In the genomic region with DNA sequence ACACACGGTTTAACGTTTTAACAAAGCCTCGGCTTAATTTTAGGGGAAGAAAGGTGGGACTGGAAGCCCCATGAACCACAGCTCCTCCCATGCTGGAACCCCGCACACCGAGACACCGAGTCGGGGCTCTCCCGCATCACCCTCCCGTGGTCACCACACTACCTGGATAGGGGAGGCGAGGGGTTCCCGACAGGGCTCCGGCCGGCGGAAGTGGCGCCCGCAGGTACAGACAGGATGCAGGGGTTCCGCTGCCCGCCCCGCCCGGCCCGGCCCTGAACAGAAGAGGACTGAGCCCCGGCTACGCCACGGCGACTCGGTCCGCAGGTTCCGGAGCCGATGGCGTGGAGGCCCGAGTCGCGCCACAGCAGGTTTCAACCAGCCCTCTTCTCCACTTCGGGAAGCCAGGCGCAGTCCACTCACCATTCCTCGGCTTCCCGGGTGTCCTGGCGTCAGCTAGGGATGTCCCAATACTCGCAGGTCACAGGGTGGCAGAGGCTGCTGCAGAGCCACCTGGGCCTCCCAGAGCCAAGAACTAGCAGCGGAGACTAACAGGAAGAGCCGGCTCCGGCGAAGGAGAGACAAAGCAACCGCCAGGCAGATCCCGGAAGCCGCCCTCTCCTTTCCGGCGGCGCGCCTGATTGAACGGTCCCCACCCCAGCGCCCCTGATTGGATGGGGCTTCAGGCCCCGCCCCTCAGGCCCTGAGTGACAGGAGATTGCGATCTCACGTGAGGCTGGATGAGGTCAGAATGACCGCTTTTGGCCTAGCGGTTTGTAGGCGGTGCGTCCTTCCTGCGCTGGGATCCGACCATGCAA, we compare ENCODE assay signal across 1 cellular context.
TF ChIP-seq lines count a peak whose summit lies in the region.

A gene (minus strand): TSS at position 580 of the 815 bp plus-strand sequence. CDS start 157 bp downstream, at position 423.

TF ChIP-seq in HepG2, 621 proteins besides CTCF, POLR2A, EP300 and RAD21 (continued from another document and continues in another):
- TF ChIP-seq, protein P1, sequence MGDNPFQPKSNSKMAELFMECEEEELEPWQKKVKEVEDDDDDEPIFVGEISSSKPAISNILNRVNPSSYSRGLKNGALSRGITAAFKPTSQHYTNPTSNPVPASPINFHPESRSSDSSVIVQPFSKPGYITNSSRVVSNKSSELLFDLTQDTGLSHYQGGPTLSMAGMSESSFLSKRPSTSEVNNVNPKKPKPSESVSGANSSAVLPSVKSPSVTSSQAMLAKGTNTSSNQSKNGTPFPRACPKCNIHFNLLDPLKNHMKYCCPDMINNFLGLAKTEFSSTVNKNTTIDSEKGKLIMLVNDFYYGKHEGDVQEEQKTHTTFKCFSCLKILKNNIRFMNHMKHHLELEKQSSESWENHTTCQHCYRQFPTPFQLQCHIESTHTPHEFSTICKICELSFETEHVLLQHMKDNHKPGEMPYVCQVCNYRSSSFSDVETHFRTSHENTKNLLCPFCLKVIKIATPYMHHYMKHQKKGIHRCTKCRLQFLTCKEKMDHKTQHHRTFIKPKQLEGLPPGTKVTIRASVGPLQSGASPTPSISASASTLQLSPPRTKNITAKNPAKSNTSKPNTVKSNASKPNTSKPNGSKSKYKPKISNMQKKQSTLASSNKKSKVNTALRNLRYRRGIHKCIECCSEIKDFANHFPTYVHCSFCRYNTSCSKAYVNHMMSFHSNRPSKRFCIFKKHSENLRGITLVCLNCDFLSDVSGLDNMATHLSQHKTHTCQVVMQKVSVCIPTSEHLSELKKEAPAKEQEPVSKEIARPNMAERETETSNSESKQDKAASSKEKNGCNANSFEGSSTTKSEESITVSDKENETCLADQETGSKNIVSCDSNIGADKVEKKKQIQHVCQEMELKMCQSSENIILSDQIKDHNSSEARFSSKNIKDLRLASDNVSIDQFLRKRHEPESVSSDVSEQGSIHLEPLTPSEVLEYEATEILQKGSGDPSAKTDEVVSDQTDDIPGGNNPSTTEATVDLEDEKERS (CRISPR knock-in tag; IDR thresholded peaks at IDR 0.05) = no peak
- TF ChIP-seq CAMTA2 (CRISPR knock-in tag; IDR thresholded peaks at IDR 0.05; ENCODE audit: borderline replicate concordance) (peak; percentile 65; the same call in 1 of the 2 replicates), ETV6 (CRISPR knock-in tag; conservative IDR thresholded peaks at IDR 0.05) (peak; percentile 51; the same call in 1 of the 2 replicates), ZNF446 (CRISPR knock-in tag; IDR thresholded peaks at IDR 0.05) (0 out of 2 replicates have a peak, but pooled peaks have one; percentile 70), RXRA (CRISPR knock-in tag; IDR thresholded peaks at IDR 0.05) (peak; percentile 84), ZBTB7B (CRISPR knock-in tag; IDR thresholded peaks at IDR 0.05) (0 out of 2 replicates have a peak, but pooled peaks have one; percentile 41), RELA (CRISPR knock-in tag; IDR thresholded peaks at IDR 0.05) (no peak), ZSCAN9 (CRISPR knock-in tag; IDR thresholded peaks at IDR 0.05; ENCODE audit: borderline replicate concordance) (0 out of 2 replicates have a peak, but pooled peaks have one; percentile 61), ZNF431 (CRISPR knock-in tag; IDR thresholded peaks at IDR 0.05; ENCODE audit: borderline replicate concordance, low read depth) (no peak), ARNTL (CRISPR knock-in tag; IDR thresholded peaks at IDR 0.05) (no peak), NRL (CRISPR knock-in tag; IDR thresholded peaks at IDR 0.05; ENCODE audit: borderline replicate concordance) (no peak), ZNF792 (CRISPR knock-in tag; IDR thresholded peaks at IDR 0.05) (0 out of 2 replicates have a peak, but pooled peaks have one; percentile 48), PHF8 (CRISPR knock-in tag; IDR thresholded peaks at IDR 0.05) (peak; percentile 94), ZNF256 (CRISPR knock-in tag; conservative IDR thresholded peaks at IDR 0.05) (peak; percentile 72; the same call in 1 of the 2 replicates), NFYB (CRISPR knock-in tag; IDR thresholded peaks at IDR 0.05) (peak; percentile 96), U2AF1 (optimal IDR thresholded peaks at IDR 0.05; ENCODE audit: low read depth, low read length) (peak; percentile 68), ZBTB38 (CRISPR knock-in tag; IDR thresholded peaks at IDR 0.05) (peak; percentile 82; the same call in 1 of the 2 replicates), BHLHE40 (IDR thresholded peaks at IDR 0.05; ENCODE audit: low read length) (peak; percentile 100), CEBPG (CRISPR knock-in tag; IDR thresholded peaks at IDR 0.05) (peak; percentile 31), IKZF4 (CRISPR knock-in tag; IDR thresholded peaks at IDR 0.05; ENCODE audit: borderline replicate concordance, low read depth, not compliant biosample characterization) (peak; percentile 40), AKAP8 (CRISPR knock-in tag; IDR thresholded peaks at IDR 0.05) (0 out of 2 replicates have a peak, but pooled peaks have one; percentile 65), ZNF292 (CRISPR knock-in tag; IDR thresholded peaks at IDR 0.05; ENCODE audit: borderline replicate concordance, low read depth) (0 out of 2 replicates have a peak, but pooled peaks have one; percentile 42), FOSL2 (CRISPR knock-in tag; IDR thresholded peaks at IDR 0.05) (peak; percentile 61; the same call in 1 of the 2 replicates), CC2D1A (CRISPR knock-in tag; IDR thresholded peaks at IDR 0.05) (no peak), RORA (CRISPR knock-in tag; IDR thresholded peaks at IDR 0.05) (no peak), RARA (CRISPR knock-in tag; IDR thresholded peaks at IDR 0.05) (peak; percentile 61), PCBP1 (IDR thresholded peaks at IDR 0.05; ENCODE audit: borderline replicate concordance, low read depth, low read length) (0 out of 2 replicates have a peak, but pooled peaks have one; percentile 33), ZNF546 (CRISPR knock-in tag; conservative IDR thresholded peaks at IDR 0.05) (0 out of 2 replicates have a peak, but pooled peaks have one; percentile 44)
- TF ChIP-seq, protein P2, sequence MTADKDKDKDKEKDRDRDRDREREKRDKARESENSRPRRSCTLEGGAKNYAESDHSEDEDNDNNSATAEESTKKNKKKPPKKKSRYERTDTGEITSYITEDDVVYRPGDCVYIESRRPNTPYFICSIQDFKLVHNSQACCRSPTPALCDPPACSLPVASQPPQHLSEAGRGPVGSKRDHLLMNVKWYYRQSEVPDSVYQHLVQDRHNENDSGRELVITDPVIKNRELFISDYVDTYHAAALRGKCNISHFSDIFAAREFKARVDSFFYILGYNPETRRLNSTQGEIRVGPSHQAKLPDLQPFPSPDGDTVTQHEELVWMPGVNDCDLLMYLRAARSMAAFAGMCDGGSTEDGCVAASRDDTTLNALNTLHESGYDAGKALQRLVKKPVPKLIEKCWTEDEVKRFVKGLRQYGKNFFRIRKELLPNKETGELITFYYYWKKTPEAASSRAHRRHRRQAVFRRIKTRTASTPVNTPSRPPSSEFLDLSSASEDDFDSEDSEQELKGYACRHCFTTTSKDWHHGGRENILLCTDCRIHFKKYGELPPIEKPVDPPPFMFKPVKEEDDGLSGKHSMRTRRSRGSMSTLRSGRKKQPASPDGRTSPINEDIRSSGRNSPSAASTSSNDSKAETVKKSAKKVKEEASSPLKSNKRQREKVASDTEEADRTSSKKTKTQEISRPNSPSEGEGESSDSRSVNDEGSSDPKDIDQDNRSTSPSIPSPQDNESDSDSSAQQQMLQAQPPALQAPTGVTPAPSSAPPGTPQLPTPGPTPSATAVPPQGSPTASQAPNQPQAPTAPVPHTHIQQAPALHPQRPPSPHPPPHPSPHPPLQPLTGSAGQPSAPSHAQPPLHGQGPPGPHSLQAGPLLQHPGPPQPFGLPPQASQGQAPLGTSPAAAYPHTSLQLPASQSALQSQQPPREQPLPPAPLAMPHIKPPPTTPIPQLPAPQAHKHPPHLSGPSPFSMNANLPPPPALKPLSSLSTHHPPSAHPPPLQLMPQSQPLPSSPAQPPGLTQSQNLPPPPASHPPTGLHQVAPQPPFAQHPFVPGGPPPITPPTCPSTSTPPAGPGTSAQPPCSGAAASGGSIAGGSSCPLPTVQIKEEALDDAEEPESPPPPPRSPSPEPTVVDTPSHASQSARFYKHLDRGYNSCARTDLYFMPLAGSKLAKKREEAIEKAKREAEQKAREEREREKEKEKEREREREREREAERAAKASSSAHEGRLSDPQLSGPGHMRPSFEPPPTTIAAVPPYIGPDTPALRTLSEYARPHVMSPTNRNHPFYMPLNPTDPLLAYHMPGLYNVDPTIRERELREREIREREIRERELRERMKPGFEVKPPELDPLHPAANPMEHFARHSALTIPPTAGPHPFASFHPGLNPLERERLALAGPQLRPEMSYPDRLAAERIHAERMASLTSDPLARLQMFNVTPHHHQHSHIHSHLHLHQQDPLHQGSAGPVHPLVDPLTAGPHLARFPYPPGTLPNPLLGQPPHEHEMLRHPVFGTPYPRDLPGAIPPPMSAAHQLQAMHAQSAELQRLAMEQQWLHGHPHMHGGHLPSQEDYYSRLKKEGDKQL (CRISPR knock-in tag; IDR thresholded peaks at IDR 0.05; ENCODE audit: low read depth) = 0 out of 2 replicates have a peak, but pooled peaks have one; percentile 34
- TF ChIP-seq, protein P3, sequence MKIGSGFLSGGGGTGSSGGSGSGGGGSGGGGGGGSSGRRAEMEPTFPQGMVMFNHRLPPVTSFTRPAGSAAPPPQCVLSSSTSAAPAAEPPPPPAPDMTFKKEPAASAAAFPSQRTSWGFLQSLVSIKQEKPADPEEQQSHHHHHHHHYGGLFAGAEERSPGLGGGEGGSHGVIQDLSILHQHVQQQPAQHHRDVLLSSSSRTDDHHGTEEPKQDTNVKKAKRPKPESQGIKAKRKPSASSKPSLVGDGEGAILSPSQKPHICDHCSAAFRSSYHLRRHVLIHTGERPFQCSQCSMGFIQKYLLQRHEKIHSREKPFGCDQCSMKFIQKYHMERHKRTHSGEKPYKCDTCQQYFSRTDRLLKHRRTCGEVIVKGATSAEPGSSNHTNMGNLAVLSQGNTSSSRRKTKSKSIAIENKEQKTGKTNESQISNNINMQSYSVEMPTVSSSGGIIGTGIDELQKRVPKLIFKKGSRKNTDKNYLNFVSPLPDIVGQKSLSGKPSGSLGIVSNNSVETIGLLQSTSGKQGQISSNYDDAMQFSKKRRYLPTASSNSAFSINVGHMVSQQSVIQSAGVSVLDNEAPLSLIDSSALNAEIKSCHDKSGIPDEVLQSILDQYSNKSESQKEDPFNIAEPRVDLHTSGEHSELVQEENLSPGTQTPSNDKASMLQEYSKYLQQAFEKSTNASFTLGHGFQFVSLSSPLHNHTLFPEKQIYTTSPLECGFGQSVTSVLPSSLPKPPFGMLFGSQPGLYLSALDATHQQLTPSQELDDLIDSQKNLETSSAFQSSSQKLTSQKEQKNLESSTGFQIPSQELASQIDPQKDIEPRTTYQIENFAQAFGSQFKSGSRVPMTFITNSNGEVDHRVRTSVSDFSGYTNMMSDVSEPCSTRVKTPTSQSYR (CRISPR knock-in tag; IDR thresholded peaks at IDR 0.05; ENCODE audit: borderline replicate concordance) = no peak
- TF ChIP-seq, protein P4, sequence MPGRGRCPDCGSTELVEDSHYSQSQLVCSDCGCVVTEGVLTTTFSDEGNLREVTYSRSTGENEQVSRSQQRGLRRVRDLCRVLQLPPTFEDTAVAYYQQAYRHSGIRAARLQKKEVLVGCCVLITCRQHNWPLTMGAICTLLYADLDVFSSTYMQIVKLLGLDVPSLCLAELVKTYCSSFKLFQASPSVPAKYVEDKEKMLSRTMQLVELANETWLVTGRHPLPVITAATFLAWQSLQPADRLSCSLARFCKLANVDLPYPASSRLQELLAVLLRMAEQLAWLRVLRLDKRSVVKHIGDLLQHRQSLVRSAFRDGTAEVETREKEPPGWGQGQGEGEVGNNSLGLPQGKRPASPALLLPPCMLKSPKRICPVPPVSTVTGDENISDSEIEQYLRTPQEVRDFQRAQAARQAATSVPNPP (CRISPR knock-in tag; IDR thresholded peaks at IDR 0.05) = peak; percentile 80
- TF ChIP-seq, protein P5, sequence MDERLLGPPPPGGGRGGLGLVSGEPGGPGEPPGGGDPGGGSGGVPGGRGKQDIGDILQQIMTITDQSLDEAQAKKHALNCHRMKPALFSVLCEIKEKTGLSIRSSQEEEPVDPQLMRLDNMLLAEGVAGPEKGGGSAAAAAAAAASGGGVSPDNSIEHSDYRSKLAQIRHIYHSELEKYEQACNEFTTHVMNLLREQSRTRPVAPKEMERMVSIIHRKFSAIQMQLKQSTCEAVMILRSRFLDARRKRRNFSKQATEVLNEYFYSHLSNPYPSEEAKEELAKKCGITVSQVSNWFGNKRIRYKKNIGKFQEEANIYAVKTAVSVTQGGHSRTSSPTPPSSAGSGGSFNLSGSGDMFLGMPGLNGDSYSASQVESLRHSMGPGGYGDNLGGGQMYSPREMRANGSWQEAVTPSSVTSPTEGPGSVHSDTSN (CRISPR knock-in tag; IDR thresholded peaks at IDR 0.05) = peak; percentile 92
- TF ChIP-seq, protein P6, sequence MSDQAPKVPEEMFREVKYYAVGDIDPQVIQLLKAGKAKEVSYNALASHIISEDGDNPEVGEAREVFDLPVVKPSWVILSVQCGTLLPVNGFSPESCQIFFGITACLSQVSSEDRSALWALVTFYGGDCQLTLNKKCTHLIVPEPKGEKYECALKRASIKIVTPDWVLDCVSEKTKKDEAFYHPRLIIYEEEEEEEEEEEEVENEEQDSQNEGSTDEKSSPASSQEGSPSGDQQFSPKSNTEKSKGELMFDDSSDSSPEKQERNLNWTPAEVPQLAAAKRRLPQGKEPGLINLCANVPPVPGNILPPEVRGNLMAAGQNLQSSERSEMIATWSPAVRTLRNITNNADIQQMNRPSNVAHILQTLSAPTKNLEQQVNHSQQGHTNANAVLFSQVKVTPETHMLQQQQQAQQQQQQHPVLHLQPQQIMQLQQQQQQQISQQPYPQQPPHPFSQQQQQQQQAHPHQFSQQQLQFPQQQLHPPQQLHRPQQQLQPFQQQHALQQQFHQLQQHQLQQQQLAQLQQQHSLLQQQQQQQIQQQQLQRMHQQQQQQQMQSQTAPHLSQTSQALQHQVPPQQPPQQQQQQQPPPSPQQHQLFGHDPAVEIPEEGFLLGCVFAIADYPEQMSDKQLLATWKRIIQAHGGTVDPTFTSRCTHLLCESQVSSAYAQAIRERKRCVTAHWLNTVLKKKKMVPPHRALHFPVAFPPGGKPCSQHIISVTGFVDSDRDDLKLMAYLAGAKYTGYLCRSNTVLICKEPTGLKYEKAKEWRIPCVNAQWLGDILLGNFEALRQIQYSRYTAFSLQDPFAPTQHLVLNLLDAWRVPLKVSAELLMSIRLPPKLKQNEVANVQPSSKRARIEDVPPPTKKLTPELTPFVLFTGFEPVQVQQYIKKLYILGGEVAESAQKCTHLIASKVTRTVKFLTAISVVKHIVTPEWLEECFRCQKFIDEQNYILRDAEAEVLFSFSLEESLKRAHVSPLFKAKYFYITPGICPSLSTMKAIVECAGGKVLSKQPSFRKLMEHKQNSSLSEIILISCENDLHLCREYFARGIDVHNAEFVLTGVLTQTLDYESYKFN (CRISPR knock-in tag; conservative IDR thresholded peaks at IDR 0.05) = no peak
- TF ChIP-seq, protein P7, sequence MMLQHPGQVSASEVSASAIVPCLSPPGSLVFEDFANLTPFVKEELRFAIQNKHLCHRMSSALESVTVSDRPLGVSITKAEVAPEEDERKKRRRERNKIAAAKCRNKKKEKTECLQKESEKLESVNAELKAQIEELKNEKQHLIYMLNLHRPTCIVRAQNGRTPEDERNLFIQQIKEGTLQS (CRISPR knock-in tag; IDR thresholded peaks at IDR 0.05) = peak; percentile 67; the same call in 1 of the 2 replicates
- TF ChIP-seq, protein P8, sequence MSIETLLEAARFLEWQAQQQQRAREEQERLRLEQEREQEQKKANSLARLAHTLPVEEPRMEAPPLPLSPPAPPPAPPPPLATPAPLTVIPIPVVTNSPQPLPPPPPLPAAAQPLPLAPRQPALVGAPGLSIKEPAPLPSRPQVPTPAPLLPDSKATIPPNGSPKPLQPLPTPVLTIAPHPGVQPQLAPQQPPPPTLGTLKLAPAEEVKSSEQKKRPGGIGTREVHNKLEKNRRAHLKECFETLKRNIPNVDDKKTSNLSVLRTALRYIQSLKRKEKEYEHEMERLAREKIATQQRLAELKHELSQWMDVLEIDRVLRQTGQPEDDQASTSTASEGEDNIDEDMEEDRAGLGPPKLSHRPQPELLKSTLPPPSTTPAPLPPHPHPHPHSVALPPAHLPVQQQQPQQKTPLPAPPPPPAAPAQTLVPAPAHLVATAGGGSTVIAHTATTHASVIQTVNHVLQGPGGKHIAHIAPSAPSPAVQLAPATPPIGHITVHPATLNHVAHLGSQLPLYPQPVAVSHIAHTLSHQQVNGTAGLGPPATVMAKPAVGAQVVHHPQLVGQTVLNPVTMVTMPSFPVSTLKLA (IDR thresholded peaks at IDR 0.05) = 0 out of 2 replicates have a peak, but pooled peaks have one; percentile 16
